16 cellular contexts compared by ENCODE assay signal in genomic region chr4:9971711-9972110, GRCh38. TPM values are rescaled to one million over a fixed set of nuclear protein-coding genes. Genes with fewer than 3 reads are reported as not detected.
DNase-seq lines count a peak whose midpoint lies in the region; ATAC-seq, FAIRE-seq and TF ChIP-seq lines count a peak whose summit lies in the region.
"Had no signal": no experiment of that assay in that cellular context is flagged by ENCODE, and none has a peak within 500 bp of the region (broad histone marks: within the 10 kb centered on the region; RNA-seq: fewer than 3 reads in every experiment).

No MANE protein-coding gene starts in this region.

- TF ChIP-seq CTCF in A673 (conservative IDR thresholded peaks at IDR 0.05; ENCODE audit: low read depth, low read length), result no peak

- H3K27ac ChIP-seq in small intestine (ENCODE audit: low read depth in 1 of 2, low read length in 1 of 2) (no peak overlapping the region), A673 (ENCODE audit: low read depth, low read length, poor library complexity, severe bottlenecking) (no peak overlapping the region)
- H3K27ac ChIP-seq: dorsolateral prefrontal cortex, lower lobe of right lung had no signal

- peak; percentile 11 for DNase-seq in NCI-H1436 (lab: John Stamatoyannopoulos, UW)
- no peak for DNase-seq in NCI-H1436 treated with DMSO at 0.1 percent for 48 hours (lab: John Stamatoyannopoulos, UW)
- DNase-seq in NCI-H146 treated with DMSO at 0.1 percent for 48 hours (lab: John Stamatoyannopoulos, UW; ENCODE audit: unreplicated experiment), result peak; percentile 88
- DNase-seq in NCI-H748 (lab: John Stamatoyannopoulos, UW; ENCODE audit: unreplicated experiment), result peak; percentile 85
- DNase-seq in small intestine, result peak; percentile 12
- DNase-seq in A673 (ENCODE audit: low spot score), result no peak
- no peak for DNase-seq in NK-92 (lab: John Stamatoyannopoulos, UW; ENCODE audit: unreplicated experiment)
- DNase-seq: activated CD4-positive, alpha-beta memory T cell treated with anti-CD3 and anti-CD28 coated beads for 36 hours; dorsolateral prefrontal cortex; lower lobe of right lung; PC-3; T-cell had no signal

- H3K9me3 ChIP-seq in small intestine (ENCODE audit: control insufficient read depth, low read depth), result no peaks in the 10 kb centered on the region
- H3K9me3 ChIP-seq in A673 (ENCODE audit: low read depth, low read length, poor library complexity, severe bottlenecking), result no peaks in the 10 kb centered on the region
- H3K9me3 ChIP-seq: lower lobe of right lung had no signal

- no peak for FAIRE-seq in small intestine (lab: Jason Lieb, UNC)
- FAIRE-seq: H1, keratinocyte had no signal

- peaks cover 0 to 1% of the 10 kb centered on the region in 2 donors for H3K36me3 ChIP-seq in small intestine (ENCODE audit: control insufficient read depth in 2 of 2, insufficient read depth in 2 of 2, low read length in 2 of 2)
- H3K36me3 ChIP-seq in A673 (ENCODE audit: insufficient read depth, low read length, poor library complexity, severe bottlenecking), result no peaks in the 10 kb centered on the region
- H3K36me3 ChIP-seq: lower lobe of right lung had no signal

- 17 to 70% (median 28%) methylated on average over 3 of the region's 3 CpGs for WGBS in small intestine, 3 donors

- H3K27me3 ChIP-seq in small intestine (ENCODE audit: control insufficient read depth in 2 of 2, insufficient read depth in 2 of 2, low read length in 2 of 2) (no peaks in the 10 kb centered on the region), A673 (replicated peaks; ENCODE audit: insufficient read depth, low read depth, low read length, poor library complexity) (no peaks in the 10 kb centered on the region)
- H3K27me3 ChIP-seq: dorsolateral prefrontal cortex had no signal

- H3K4me1 ChIP-seq in small intestine (ENCODE audit: control insufficient read depth in 2 of 2, insufficient read depth in 1 of 2, low read depth in 1 of 2, low read length in 1 of 2) (no peaks in the 10 kb centered on the region), A673 (ENCODE audit: insufficient read depth, low read length, poor library complexity, severe bottlenecking) (no peaks in the 10 kb centered on the region)
- H3K4me1 ChIP-seq: lower lobe of right lung had no signal

- CTCF ChIA-PET in A673 (lab: Charles Lee), result no interaction called here

- intact Hi-C loops in A673 (cut with micrococcal nuclease; ENCODE audit: unreplicated experiment), result no loop called here

- H3K4me3 ChIP-seq in small intestine (ENCODE audit: low read depth in 1 of 2, low read length in 2 of 2), result no peak overlapping the region
- H3K4me3 ChIP-seq in A673 (ENCODE audit: low read depth, low read length, poor library complexity, severe bottlenecking), result no peak overlapping the region
- H3K4me3 ChIP-seq: dorsolateral prefrontal cortex, lower lobe of right lung had no signal

- ATAC-seq in GM21526 (IDR thresholded peaks at IDR 0.05; ENCODE audit: low FRiP score, unreplicated experiment), result no peak
- ATAC-seq: lower lobe of right lung; natural killer cell treated with Interleukin-12 subunit alpha and Interleukin-12 subunit beta and Interleukin-15 and Interleukin-18, amount 100 ng/mL, for 72 hours; PC-3; T-cell had no signal

- BruUV-seq in A673 (replicated peaks; lab: Mats Ljungman, UMichigan), result no TSS peak

- POLR2A ChIA-PET in A673 (lab: Charles Lee; ENCODE audit: low non-redundant PET), result no interaction called here

RNA-seq across cellular contexts. Expression of gene SLC2A9, which starts 49.6 kb away (rescaled TPM):
- polyA plus RNA-seq in small intestine, result 10 to 100 TPM in 2 of 3 donors, 1 to 10 TPM in 1; 7.4 to 13.0 (median 11.7) TPM
- total RNA-seq in A673 (2021), result not detected in 2 replicates

Comparison
In these comparisons a context has a peak if more than half of its experiments do, and no peak if none do; other contexts are left out.
1. DNase-seq: peak in NCI-H1436 (single experiment), NCI-H146 treated with DMSO at 0.1 percent for 48 hours (single experiment), NCI-H748 (single experiment) and small intestine (single experiment); none in NCI-H1436 treated with DMSO at 0.1 percent for 48 hours (single experiment), A673 (single experiment) and NK-92 (single experiment).